ENCODE assay signal across 20 cellular contexts in genomic region chr11:124752471-124753100, GRCh38. TPM values are rescaled to one million over a fixed set of nuclear protein-coding genes. Genes with fewer than 3 reads are reported as not detected.
DNase-seq lines count a peak whose midpoint lies in the region; ATAC-seq, FAIRE-seq and TF ChIP-seq lines count a peak whose summit lies in the region.
"Had no signal": no experiment of that assay in that cellular context is flagged by ENCODE, and none has a peak within 500 bp of the region (broad histone marks: within the 10 kb centered on the region; RNA-seq: fewer than 3 reads in every experiment).

No MANE protein-coding gene starts in this region.

- H4K20me1 ChIP-seq in BLaER1: peaks cover 36% of the 10 kb centered on the region

- TF ChIP-seq CTCF in natural killer cell (IDR thresholded peaks at IDR 0.05): no peak

- H3K36me3 Mint-ChIP-seq in activated naive CD8-positive, alpha-beta T cell: no peaks in the 10 kb centered on the region
- no peaks in the 10 kb centered on the region for H3K36me3 Mint-ChIP-seq in natural killer cell
- H3K36me3 Mint-ChIP-seq: stimulated activated memory B cell treated with anti-CD40 and anti-IgM and Interleukin-4, amounts not matched to agents 10 μg/mL and 1 μg/mL and 100 μg/mL, for 72 hours had no signal

- H3K36me3 ChIP-seq in BLaER1: peaks cover 29% of the 10 kb centered on the region

- no peaks in the 10 kb centered on the region for H3K9me3 Mint-ChIP-seq in activated naive CD8-positive, alpha-beta T cell (ENCODE audit: low read depth)
- no peaks in the 10 kb centered on the region for H3K9me3 Mint-ChIP-seq in natural killer cell
- H3K9me3 Mint-ChIP-seq: stimulated activated memory B cell treated with anti-CD40 and anti-IgM and Interleukin-4, amounts not matched to agents 10 μg/mL and 1 μg/mL and 100 μg/mL, for 72 hours had no signal

- peak; percentile 9 for FAIRE-seq in GM12891 (lab: Jason Lieb, UNC)
- FAIRE-seq: GM12878, GM19239, H54 had no signal

- H3K9ac ChIP-seq in BLaER1: no peak overlapping the region

- TF ChIP-seq POLR2A in GM12891 (IDR thresholded peaks at IDR 0.05; ENCODE audit: low read depth, low read length): no peak

- H3K27me3 ChIP-seq in BLaER1: no peaks in the 10 kb centered on the region

- peak overlapping the region; percentile 61 for H3K27ac Mint-ChIP-seq in activated naive CD8-positive, alpha-beta T cell
- no peak overlapping the region for H3K27ac Mint-ChIP-seq in natural killer cell
- H3K27ac Mint-ChIP-seq: stimulated activated memory B cell treated with anti-CD40 and anti-IgM and Interleukin-4, amounts not matched to agents 10 μg/mL and 1 μg/mL and 100 μg/mL, for 72 hours had no signal

- peaks cover 5% of the 10 kb centered on the region for H3K4me1 Mint-ChIP-seq in activated naive CD8-positive, alpha-beta T cell (ENCODE audit: low read depth)
- H3K4me1 Mint-ChIP-seq in natural killer cell: no peaks in the 10 kb centered on the region

- no peak overlapping the region for H3K27ac ChIP-seq in BLaER1
- H3K27ac ChIP-seq: right atrium auricular region had no signal

- DNase-seq in GM12891 (ENCODE audit: insufficient read length, low spot score): no peak
- peak; percentile 36 for DNase-seq in left kidney (ENCODE audit: low read depth, low spot score)
- no peak for DNase-seq in natural killer cell
- DNase-seq in stimulated activated naive CD4-positive, alpha-beta T cell (lab: John Stamatoyannopoulos, UW): no peak
- DNase-seq in NK-92 treated with Interleukin-12 subunit alpha and Interleukin-12 subunit beta, amount 100 ng/mL, for 24 hours (lab: John Stamatoyannopoulos, UW): no peak
- DNase-seq: amygdala; NCI-H1436 treated with DMSO at 0.1 percent for 48 hours; NCI-H774; stimulated activated CD4-positive, alpha-beta T cell treated with anti-CD3 and anti-CD28 coated beads, Interleukin-4, amount 100 ng/mL, for 24 hours had no signal

- H3K4me2 ChIP-seq in BLaER1: peak overlapping the region; percentile 46

- H3K4me1 ChIP-seq in BLaER1: peaks cover 42% of the 10 kb centered on the region

- ATAC-seq in natural killer cell: no peak
- no peak for ATAC-seq in HG03108 (IDR thresholded peaks at IDR 0.05; ENCODE audit: unreplicated experiment)
- ATAC-seq: GM12878; Right ventricle myocardium inferior; stimulated activated memory B cell treated with anti-CD40 and anti-IgM and Interleukin-4, amounts not matched to agents 10 μg/mL and 1 μg/mL and 100 μg/mL, for 72 hours had no signal

- peak overlapping the region; percentile 58 for H3K4me3 Mint-ChIP-seq in activated naive CD8-positive, alpha-beta T cell
- H3K4me3 Mint-ChIP-seq in natural killer cell: no peak overlapping the region
- H3K4me3 Mint-ChIP-seq: stimulated activated memory B cell treated with anti-CD40 and anti-IgM and Interleukin-4, amounts not matched to agents 10 μg/mL and 1 μg/mL and 100 μg/mL, for 72 hours had no signal

- intact Hi-C loops in natural killer cell (cut with micrococcal nuclease): no loop called here

- peaks cover 8% of the 10 kb centered on the region for H3K27me3 Mint-ChIP-seq in activated naive CD8-positive, alpha-beta T cell
- peaks cover 28 to 32% of the 10 kb centered on the region in 2 donors for H3K27me3 Mint-ChIP-seq in natural killer cell (ENCODE audit: low read depth in 2 of 2)

- no peak overlapping the region for H3K4me3 ChIP-seq in BLaER1
- H3K4me3 ChIP-seq: GM12878 had no signal

- no peaks in the 10 kb centered on the region for H3K9me3 ChIP-seq in BLaER1
- H3K9me3 ChIP-seq: right atrium auricular region had no signal

TF ChIP-seq in GM12891, 5 proteins besides CTCF, POLR2A, EP300 and RAD21:
- TF ChIP-seq SPI1 (IDR thresholded peaks at IDR 0.05; ENCODE audit: low read depth, low read length) (no peak), POU2F2 (IDR thresholded peaks at IDR 0.05; ENCODE audit: low read depth, low read length) (no peak), TAF1 (IDR thresholded peaks at IDR 0.05; ENCODE audit: low read depth, low read length) (no peak), PAX5 (IDR thresholded peaks at IDR 0.05; ENCODE audit: insufficient read depth, low read length, severe bottlenecking) (no peak), POLR2AphosphoS5 (IDR thresholded peaks at IDR 0.05; ENCODE audit: low read depth, low read length) (no peak)
TF ChIP-seq in GM12891: peak in this region for 0.

RNA-seq across cellular contexts. Expression of gene VSIG2, which starts 0.5 kb away (rescaled TPM):
- polyA plus RNA-seq in GM12891 (2012; ENCODE audit: low read depth, missing spikeins): 0.13 TPM
- total RNA-seq in natural killer cell: not detected
- total RNA-seq: Daoy, HT1080 had no signal

RNA-seq across cellular contexts. Expression of gene ESAM, which starts 9.5 kb away (rescaled TPM):
- polyA plus RNA-seq in GM12891 (2012; ENCODE audit: low read depth, missing spikeins): 17.2 TPM
- total RNA-seq in natural killer cell: 1 to 10 TPM; 1.2 to 2.2 (median 1.5) TPM

RNA-seq across cellular contexts. Expression of gene NRGN, which starts 12.8 kb away (rescaled TPM):
- 1.4 TPM for polyA plus RNA-seq in GM12891 (2012; ENCODE audit: low read depth, missing spikeins)
- 10 to 100 TPM; 11.1 to 70.9 (median 28.4) TPM for total RNA-seq in natural killer cell

RNA-seq across cellular contexts. Expression of gene MSANTD2, which starts 47.6 kb away (rescaled TPM):
- 2.7 TPM for polyA plus RNA-seq in GM12891 (2012; ENCODE audit: low read depth, missing spikeins)
- total RNA-seq in natural killer cell: 10 to 100 TPM; 10.1 to 14.1 (median 13.3) TPM
